Comparison of ENCODE assay signal across 8 cellular contexts in genomic region chr19:4369109-4369887, GRCh38. TPM values are rescaled to one million over a fixed set of nuclear protein-coding genes. Genes with fewer than 3 reads are reported as not detected.
DNase-seq lines count a peak whose midpoint lies in the region; ATAC-seq and TF ChIP-seq lines count a peak whose summit lies in the region.

No MANE protein-coding gene starts in this region.

- H3K27ac Mint-ChIP-seq in Caco-2 (ENCODE audit: unreplicated experiment) (peak overlapping the region; percentile 71), natural killer cell (peak overlapping the region; percentile 93)
- H3K27ac Mint-ChIP-seq in activated CD4-positive, alpha-beta T cell treated with anti-CD3 and anti-CD28 coated beads, Interleukin-2, amount 10 ng/mL, durations not matched to agents 24 days and 14 days: peak overlapping the region; percentile 96
- H3K27ac Mint-ChIP-seq in stimulated activated naive CD8-positive, alpha-beta T cell treated with anti-CD3 and anti-CD28 coated beads, Interleukin-15, Interleukin-2, amounts not matched to agents 100 ng/mL and 50 ng/mL, for 24 hours: peak overlapping the region; percentile 91

- ATAC-seq in GM21381 (IDR thresholded peaks at IDR 0.05; ENCODE audit: unreplicated experiment): peak; percentile 57
- ATAC-seq in IMR-90 (ENCODE audit: low read depth): no peak
- ATAC-seq in natural killer cell: peak; percentile 55 to 67 (median 65)

- POLR2A ChIA-PET in Caco-2 (lab: Charles Lee) (no interaction called here), IMR-90 (lab: Charles Lee; ENCODE audit: unreplicated experiment) (no interaction called here)

- no peak overlapping the region for H3K18ac ChIP-seq in IMR-90 (ENCODE audit: low read depth, low read length)

- H3K36me3 ChIP-seq in Caco-2 (ENCODE audit: control insufficient read depth, insufficient read depth, low read length) (peaks cover 2% of the 10 kb centered on the region), IMR-90 (ENCODE audit: control insufficient read depth, insufficient read depth, low read length) (peaks cover 26% of the 10 kb centered on the region)

- H3K27me3 ChIP-seq in Caco-2 (replicated peaks; ENCODE audit: control insufficient read depth, insufficient read depth, low read length): no peaks in the 10 kb centered on the region
- no peaks in the 10 kb centered on the region for H3K27me3 ChIP-seq in IMR-90 (ENCODE audit: control insufficient read depth, insufficient read depth, low read length)

- TF ChIP-seq RAD21 in IMR-90 (IDR thresholded peaks at IDR 0.05; ENCODE audit: low read length): no peak

- no TSS peak for BruUV-seq in Caco-2 (replicated peaks; lab: Mats Ljungman, UMichigan)
- BruUV-seq in IMR-90 (replicated peaks; lab: Mats Ljungman, UMichigan): no TSS peak

- DNase-seq in Caco-2 (no peak), IMR-90 (no peak), natural killer cell (peak; percentile 51), NCI-H146 treated with DMSO at 0.1 percent for 48 hours (lab: John Stamatoyannopoulos, UW; ENCODE audit: unreplicated experiment) (no peak)
- DNase-seq in activated CD4-positive, alpha-beta T cell treated with anti-CD3 and anti-CD28 coated beads, Interleukin-2, amount 10 ng/mL, durations not matched to agents 24 days and 14 days: peak; percentile 96
- peak; percentile 45 for DNase-seq in effector CD8-positive, alpha-beta T cell (lab: John Stamatoyannopoulos, UW)

- 17% methylated on average over 1 of the region's 25 CpGs; no CpG with 5 or more reads in 1 of the 2 experiments for WGBS in IMR-90 (ENCODE audit: extremely low coverage in 2 of 2, insufficient read length in 1 of 2), 2 experiments

- peak overlapping the region; percentile 51 for H3K4ac ChIP-seq in IMR-90 (ENCODE audit: low read depth, low read length)

- peak overlapping the region; percentile 36 for H2BK5ac ChIP-seq in IMR-90 (ENCODE audit: low read depth, low read length, poor library complexity, severe bottlenecking)

- peak overlapping the region; percentile 26; the same call in 1 of the 2 replicates for H3K14ac ChIP-seq in IMR-90 (replicated peaks; ENCODE audit: low read depth, low read length)

- H3K4me3 ChIP-seq in Caco-2 (ENCODE audit: low read depth, low read length) (no peak overlapping the region), IMR-90 (ENCODE audit: insufficient read depth, low read depth, low read length) (no peak overlapping the region)

- intact Hi-C loops in Caco-2 (cut with micrococcal nuclease; ENCODE audit: unreplicated experiment) (no loop called here), IMR-90 (cut with micrococcal nuclease) (no loop called here), natural killer cell (cut with micrococcal nuclease) (no loop called here)
- intact Hi-C loops in activated CD4-positive, alpha-beta T cell treated with anti-CD3 and anti-CD28 coated beads, Interleukin-2, amount 10 ng/mL, durations not matched to agents 24 days and 14 days (cut with micrococcal nuclease): loop anchor here (1.0 kb wide), 2 partner anchors 10 to 31 kb away; partner anchors contain the start of gene SH3GL1

- H3K9me3 ChIP-seq in Caco-2 (no peaks in the 10 kb centered on the region), IMR-90 (ENCODE audit: control insufficient read depth, insufficient read depth, low read length) (no peaks in the 10 kb centered on the region)

- H3K4me1 ChIP-seq in Caco-2 (peaks cover 9% of the 10 kb centered on the region), IMR-90 (ENCODE audit: control insufficient read depth, insufficient read depth, low read length) (peaks cover 32% of the 10 kb centered on the region)

- no peaks in the 10 kb centered on the region for H3K9me3 Mint-ChIP-seq in Caco-2 (ENCODE audit: unreplicated experiment)
- no peaks in the 10 kb centered on the region for H3K9me3 Mint-ChIP-seq in activated CD4-positive, alpha-beta T cell treated with anti-CD3 and anti-CD28 coated beads, Interleukin-2, amount 10 ng/mL, durations not matched to agents 24 days and 14 days
- H3K9me3 Mint-ChIP-seq in natural killer cell: no peaks in the 10 kb centered on the region
- no peaks in the 10 kb centered on the region for H3K9me3 Mint-ChIP-seq in stimulated activated naive CD8-positive, alpha-beta T cell treated with anti-CD3 and anti-CD28 coated beads, Interleukin-15, Interleukin-2, amounts not matched to agents 100 ng/mL and 50 ng/mL, for 24 hours

- peaks cover 42% of the 10 kb centered on the region for H4K20me1 ChIP-seq in IMR-90 (ENCODE audit: insufficient read depth, low read length)

- no peak overlapping the region for H3K4me2 ChIP-seq in IMR-90 (ENCODE audit: low read depth, low read length)

- TF ChIP-seq CTCF in Caco-2 (IDR thresholded peaks at IDR 0.05; ENCODE audit: insufficient read depth in 1 of 2, low read depth in 1 of 2, low read length in 1 of 2, severe bottlenecking in 1 of 2, unreplicated experiment in 1 of 2): no peak
- no peak for TF ChIP-seq CTCF in IMR-90 (conservative IDR thresholded peaks at IDR 0.05; ENCODE audit: low read depth, low read length)
- TF ChIP-seq CTCF in natural killer cell (IDR thresholded peaks at IDR 0.05): no peak

- no peak overlapping the region for H4K5ac ChIP-seq in IMR-90 (ENCODE audit: low read depth, low read length)

- no peak overlapping the region for H2BK20ac ChIP-seq in IMR-90 (ENCODE audit: low read depth, low read length)

- H3K56ac ChIP-seq in IMR-90 (ENCODE audit: extremely low read depth, insufficient read depth, low read length): no peak overlapping the region

- H3K4me3 Mint-ChIP-seq in Caco-2 (ENCODE audit: unreplicated experiment) (no peak overlapping the region), natural killer cell (peak overlapping the region; percentile 92)
- peak overlapping the region; percentile 87 for H3K4me3 Mint-ChIP-seq in activated CD4-positive, alpha-beta T cell treated with anti-CD3 and anti-CD28 coated beads, Interleukin-2, amount 10 ng/mL, durations not matched to agents 24 days and 14 days
- peak overlapping the region; percentile 73 for H3K4me3 Mint-ChIP-seq in stimulated activated naive CD8-positive, alpha-beta T cell treated with anti-CD3 and anti-CD28 coated beads, Interleukin-15, Interleukin-2, amounts not matched to agents 100 ng/mL and 50 ng/mL, for 24 hours

- no peak overlapping the region for H2AFZ ChIP-seq in IMR-90 (replicated peaks; ENCODE audit: low read length, poor library complexity)

- H3K36me3 Mint-ChIP-seq in Caco-2 (ENCODE audit: insufficient read depth, unreplicated experiment) (peaks cover 81% of the 10 kb centered on the region), natural killer cell (no peaks in the 10 kb centered on the region)
- H3K36me3 Mint-ChIP-seq in activated CD4-positive, alpha-beta T cell treated with anti-CD3 and anti-CD28 coated beads, Interleukin-2, amount 10 ng/mL, durations not matched to agents 24 days and 14 days (ENCODE audit: low read depth): peaks cover 13% of the 10 kb centered on the region
- H3K36me3 Mint-ChIP-seq in stimulated activated naive CD8-positive, alpha-beta T cell treated with anti-CD3 and anti-CD28 coated beads, Interleukin-15, Interleukin-2, amounts not matched to agents 100 ng/mL and 50 ng/mL, for 24 hours (ENCODE audit: low read depth): peaks cover 5% of the 10 kb centered on the region

- CTCF ChIA-PET in Caco-2 (lab: Charles Lee): interaction anchor here (0.9 to 1.1 kb wide), 2 partner anchors 20 to 21 kb away, joined by 3 to 7 read pairs; no protein-coding TSS in a partner anchor
- CTCF ChIA-PET in IMR-90 (lab: Yijun Ruan, JAX): no interaction called here

- H3K27ac ChIP-seq in IMR-90 (ENCODE audit: insufficient read depth, low read length): no peak overlapping the region; the same call in 1 of the 2 replicates

- no peak overlapping the region for H2BK15ac ChIP-seq in IMR-90 (ENCODE audit: low read depth, low read length)

- peaks cover 27% of the 10 kb centered on the region for H3K9me1 ChIP-seq in IMR-90 (ENCODE audit: insufficient read depth, low read length)

- H3K4me1 Mint-ChIP-seq in Caco-2 (ENCODE audit: low read depth, unreplicated experiment) (no peaks in the 10 kb centered on the region), natural killer cell (peaks cover 30 to 55% of the 10 kb centered on the region in 2 donors)
- H3K4me1 Mint-ChIP-seq in activated CD4-positive, alpha-beta T cell treated with anti-CD3 and anti-CD28 coated beads, Interleukin-2, amount 10 ng/mL, durations not matched to agents 24 days and 14 days: peaks cover 35% of the 10 kb centered on the region
- H3K4me1 Mint-ChIP-seq in stimulated activated naive CD8-positive, alpha-beta T cell treated with anti-CD3 and anti-CD28 coated beads, Interleukin-15, Interleukin-2, amounts not matched to agents 100 ng/mL and 50 ng/mL, for 24 hours (ENCODE audit: low read depth): peaks cover 59% of the 10 kb centered on the region

- H4K91ac ChIP-seq in IMR-90 (ENCODE audit: insufficient read depth, low read depth, low read length): no peak overlapping the region; the same call in 1 of the 2 replicates

- H2AK5ac ChIP-seq in IMR-90 (ENCODE audit: low read depth, low read length): 0 out of 2 replicates have a peak overlapping the region, but pooled peaks have one; percentile 18

- H3K79me1 ChIP-seq in IMR-90 (ENCODE audit: low read depth in 1 of 2, low read length in 2 of 2): peaks cover 21 to 86% of the 10 kb centered on the region in 2 experiments; a peak in 3 of 4 replicates

- dilution Hi-C loops in IMR-90 (cut with HindIII; ENCODE audit: low sequenced_read_pairs, unreplicated experiment): no loop called here

- H3K23ac ChIP-seq in IMR-90 (ENCODE audit: low read depth, low read length): no peak overlapping the region

- H3K9ac ChIP-seq in IMR-90 (ENCODE audit: low read depth, low read length): no peak overlapping the region

- peak overlapping the region; percentile 88 for H2AK9ac ChIP-seq in IMR-90 (replicated peaks; ENCODE audit: low read depth, low read length, poor library complexity)

- in situ Hi-C loops in IMR-90 (cut with MboI; ENCODE audit: low sequenced_read_pairs): no loop called here

- H4K8ac ChIP-seq in IMR-90 (ENCODE audit: low read depth in 2 of 2, low read length in 2 of 2): peak overlapping the region in 1 of 2 experiments; percentile 64; a peak in 2 of 4 replicates

- H3K27me3 Mint-ChIP-seq in Caco-2 (ENCODE audit: insufficient read depth, unreplicated experiment) (no peaks in the 10 kb centered on the region), natural killer cell (ENCODE audit: low read depth in 2 of 2) (no peaks in the 10 kb centered on the region)
- no peaks in the 10 kb centered on the region for H3K27me3 Mint-ChIP-seq in activated CD4-positive, alpha-beta T cell treated with anti-CD3 and anti-CD28 coated beads, Interleukin-2, amount 10 ng/mL, durations not matched to agents 24 days and 14 days
- no peaks in the 10 kb centered on the region for H3K27me3 Mint-ChIP-seq in stimulated activated naive CD8-positive, alpha-beta T cell treated with anti-CD3 and anti-CD28 coated beads, Interleukin-15, Interleukin-2, amounts not matched to agents 100 ng/mL and 50 ng/mL, for 24 hours

- H2BK120ac ChIP-seq in IMR-90 (ENCODE audit: low read depth, low read length): no peak overlapping the region; the same call in 1 of the 2 replicates

- TF ChIP-seq POLR2A in IMR-90 (IDR thresholded peaks at IDR 0.05; ENCODE audit: low read depth, low read length): no peak

RNA-seq across cellular contexts. Expression of gene MPND, which starts 25.9 kb away (rescaled TPM):
- total RNA-seq in Caco-2 (2022) (34.9 and 35.7 TPM in 2 replicates), IMR-90 (2012; rRNA removed) (2.3 and 3.3 TPM in 2 replicates), natural killer cell (10 to 100 TPM; 30.4 to 38.4 (median 31.1) TPM)
- 8.1 and 9.8 TPM in 2 replicates for polyA plus RNA-seq in IMR-90 (2012; rRNA removed)
- 12.5 and 13.1 TPM in 2 replicates for polyA plus RNA-seq in IMR-90 (2012; cell fraction: cytosol; rRNA removed)
- polyA plus RNA-seq in IMR-90 (2012; cell fraction: nucleus; rRNA removed; ENCODE audit: low replicate concordance): 4.6 and 9.8 TPM in 2 replicates
- total RNA-seq in activated CD4-positive, alpha-beta T cell treated with anti-CD3 and anti-CD28 coated beads, Interleukin-2, amount 10 ng/mL, durations not matched to agents 24 days and 14 days: 20.6 and 21.0 TPM in 2 replicates

RNA-seq across cellular contexts. Expression of gene STAP2, which starts 30.7 kb away (rescaled TPM):
- total RNA-seq in Caco-2 (2022): 70.7 and 71.6 TPM in 2 replicates
- 1.3 and 1.4 TPM in 2 replicates for total RNA-seq in IMR-90 (2012; rRNA removed)
- 3.2 and 3.4 TPM in 2 replicates for polyA plus RNA-seq in IMR-90 (2012; rRNA removed)
- polyA plus RNA-seq in IMR-90 (2012; cell fraction: cytosol; rRNA removed): 7.1 and 7.7 TPM in 2 replicates
- polyA plus RNA-seq in IMR-90 (2012; cell fraction: nucleus; rRNA removed; ENCODE audit: low replicate concordance): 10.0 and 17.1 TPM in 2 replicates
- 14.2 and 16.8 TPM in 2 replicates for total RNA-seq in activated CD4-positive, alpha-beta T cell treated with anti-CD3 and anti-CD28 coated beads, Interleukin-2, amount 10 ng/mL, durations not matched to agents 24 days and 14 days
- 1 to 10 TPM; 1.4 to 3.3 (median 2.0) TPM for total RNA-seq in natural killer cell

RNA-seq across cellular contexts. Expression of gene SH3GL1, which starts 31.0 kb away (rescaled TPM):
- 91.3 and 91.5 TPM in 2 replicates for total RNA-seq in Caco-2 (2022)
- total RNA-seq in IMR-90 (2012; rRNA removed): 28.1 and 32.2 TPM in 2 replicates
- polyA plus RNA-seq in IMR-90 (2012; rRNA removed): 138 and 161 TPM in 2 replicates
- 103 and 170 TPM in 2 replicates for polyA plus RNA-seq in IMR-90 (2012; cell fraction: cytosol; rRNA removed)
- 93.0 and 160 TPM in 2 replicates for polyA plus RNA-seq in IMR-90 (2012; cell fraction: nucleus; rRNA removed; ENCODE audit: low replicate concordance)
- total RNA-seq in activated CD4-positive, alpha-beta T cell treated with anti-CD3 and anti-CD28 coated beads, Interleukin-2, amount 10 ng/mL, durations not matched to agents 24 days and 14 days: 53.8 and 56.8 TPM in 2 replicates
- total RNA-seq in natural killer cell: 10 to 100 TPM; 43.9 to 55.7 (median 49.2) TPM

RNA-seq across cellular contexts. Expression of gene CHAF1A, which starts 33.1 kb away (rescaled TPM):
- total RNA-seq in Caco-2 (2022) (53.9 and 63.1 TPM in 2 replicates), IMR-90 (2012; rRNA removed) (11.4 and 12.4 TPM in 2 replicates), natural killer cell (10 to 100 TPM; 34.4 to 40.8 (median 35.2) TPM)
- 22.9 and 26.7 TPM in 2 replicates for polyA plus RNA-seq in IMR-90 (2012; rRNA removed)
- polyA plus RNA-seq in IMR-90 (2012; cell fraction: cytosol; rRNA removed): 16.1 and 20.9 TPM in 2 replicates
- 18.2 and 45.9 TPM in 2 replicates for polyA plus RNA-seq in IMR-90 (2012; cell fraction: nucleus; rRNA removed; ENCODE audit: low replicate concordance)
- total RNA-seq in activated CD4-positive, alpha-beta T cell treated with anti-CD3 and anti-CD28 coated beads, Interleukin-2, amount 10 ng/mL, durations not matched to agents 24 days and 14 days: 99.4 and 103 TPM in 2 replicates

Comparison
In these comparisons a context has a peak if more than half of its experiments do, and no peak if none do; other contexts are left out.
1. DNase-seq: peak in activated CD4-positive, alpha-beta T cell treated with anti-CD3 and anti-CD28 coated beads, Interleukin-2, amount 10 ng/mL, durations not matched to agents 24 days and 14 days (single experiment), effector CD8-positive, alpha-beta T cell (single experiment) and natural killer cell (single experiment); none in Caco-2 (0 of 2), IMR-90 (single experiment) and NCI-H146 treated with DMSO at 0.1 percent for 48 hours (single experiment).
2. Peak in every context shown above with its lines, with median percentiles within 50 percentile points of each other: H3K27ac Mint-ChIP-seq.